ENCODE assay signal across 15 cellular contexts in genomic region chr11:134139303-134139872, GRCh38.
DNase-seq lines count a peak whose midpoint lies in the region; ATAC-seq and TF ChIP-seq lines count a peak whose summit lies in the region.
"Had no signal": no experiment of that assay in that cellular context is flagged by ENCODE, and none has a peak within 500 bp of the region (broad histone marks: within the 10 kb centered on the region; RNA-seq: fewer than 3 reads in every experiment).

No MANE protein-coding gene starts in this region.

- H3K4me1 Mint-ChIP-seq in activated CD8-positive, alpha-beta T cell treated with anti-CD3 and anti-CD28 coated beads, Interleukin-2, amount 10 ng/mL, durations not matched to agents 7 days and 5 days (ENCODE audit: low read depth) = peaks cover 18% of the 10 kb centered on the region

- H3K4me3 ChIP-seq in SK-N-SH (ENCODE audit: low read depth in 2 of 2, low read length in 1 of 2) = peak overlapping the region in 1 of 2 experiments; percentile 18; a peak in 1 of 4 replicates
- peak overlapping the region in 9 of 59 donors; percentile 1 to 25 (median 18) for H3K4me3 ChIP-seq in dorsolateral prefrontal cortex
- H3K4me3 ChIP-seq in muscle layer of colon (ENCODE audit: low read depth in 1 of 2, low read length in 2 of 2) = no peak overlapping the region
- no peak overlapping the region for H3K4me3 ChIP-seq in testis
- H3K4me3 ChIP-seq in foreskin fibroblast (ENCODE audit: low read depth in 1 of 2, low read length in 2 of 2) = no peak overlapping the region
- H3K4me3 ChIP-seq: adrenal gland, lung had no signal

- H3K4me3 Mint-ChIP-seq in activated CD8-positive, alpha-beta T cell treated with anti-CD3 and anti-CD28 coated beads, Interleukin-2, amount 10 ng/mL, durations not matched to agents 7 days and 5 days = no peak overlapping the region
- H3K4me3 Mint-ChIP-seq: dendritic cell treated with granulocyte-macrophage colony-stimulating factor and Interleukin-4, amounts not matched to agents 40 ng/mL and 50 ng/mL, for 4 days; T-cell had no signal

- 78% methylated on average over 12 of the region's 12 CpGs for WGBS in SK-N-SH (ENCODE audit: low lambda C conversion rate)
- WGBS in testis, 2 donors = 46 to 50% methylated on average over 12 of the region's 12 CpGs

- peaks cover 5% of the 10 kb centered on the region for H3F3A ChIP-seq in SK-N-SH (replicated peaks; ENCODE audit: insufficient read depth)

- H3K9me3 Mint-ChIP-seq in activated CD8-positive, alpha-beta T cell treated with anti-CD3 and anti-CD28 coated beads, Interleukin-2, amount 10 ng/mL, durations not matched to agents 7 days and 5 days (ENCODE audit: insufficient read depth) = no peaks in the 10 kb centered on the region
- H3K9me3 Mint-ChIP-seq: T-cell had no signal

- TF ChIP-seq CTCF in SK-N-SH (IDR thresholded peaks at IDR 0.05) = no peak
- TF ChIP-seq CTCF in dorsolateral prefrontal cortex (IDR thresholded peaks at IDR 0.05 in 54 of 56, conservative IDR thresholded peaks at IDR 0.05 in 2 of 56; ENCODE audit: low read depth in 1 of 56, partially characterized antibody in 56 of 56) = no peak
- no peak for TF ChIP-seq CTCF in testis (IDR thresholded peaks at IDR 0.05)
- no peak for TF ChIP-seq CTCF in foreskin fibroblast (IDR thresholded peaks at IDR 0.05; ENCODE audit: low read depth, low read length)

- no peak overlapping the region for H2AFZ ChIP-seq in SK-N-SH (ENCODE audit: low read depth)

- peaks cover 4% of the 10 kb centered on the region for H3K27me3 Mint-ChIP-seq in activated CD8-positive, alpha-beta T cell treated with anti-CD3 and anti-CD28 coated beads, Interleukin-2, amount 10 ng/mL, durations not matched to agents 7 days and 5 days (ENCODE audit: low read depth)
- H3K27me3 Mint-ChIP-seq: dendritic cell treated with granulocyte-macrophage colony-stimulating factor and Interleukin-4, amounts not matched to agents 40 ng/mL and 50 ng/mL, for 4 days; T-cell had no signal

- TF ChIP-seq EP300 in SK-N-SH (IDR thresholded peaks at IDR 0.05; ENCODE audit: borderline replicate concordance in 1 of 2, low read depth in 1 of 2, low read length in 1 of 2) = no peak

- H3K36me3 ChIP-seq in SK-N-SH (replicated peaks in 1 of 2; ENCODE audit: control insufficient read depth in 1 of 2, insufficient read depth in 2 of 2, low read length in 1 of 2) (peaks cover 3 to 18% of the 10 kb centered on the region in 2 experiments), muscle layer of colon (ENCODE audit: insufficient read depth, low read length) (peaks cover 12% of the 10 kb centered on the region), testis (ENCODE audit: low read depth, missing control alignments) (no peaks in the 10 kb centered on the region)

- H3K9me3 ChIP-seq in SK-N-SH = no peaks in the 10 kb centered on the region
- H3K9me3 ChIP-seq in muscle layer of colon (ENCODE audit: low read length) = no peaks in the 10 kb centered on the region
- no peaks in the 10 kb centered on the region for H3K9me3 ChIP-seq in testis
- H3K9me3 ChIP-seq: adrenal gland had no signal

- DNase-seq in SK-N-SH (no peak), dorsolateral prefrontal cortex (no peak), testis (no peak), foreskin fibroblast (no peak), NCI-H2171 treated with DMSO at 0.1 percent for 48 hours (lab: John Stamatoyannopoulos, UW) (no peak)
- DNase-seq in activated CD8-positive, alpha-beta T cell treated with anti-CD3 and anti-CD28 coated beads, Interleukin-2, amount 10 ng/mL, durations not matched to agents 7 days and 5 days = no peak
- DNase-seq: activated T-cell treated with anti-CD3 and anti-CD28 coated beads, Interleukin-2, amount 50 U/mL, for 1 hour; stimulated activated naive CD4-positive, alpha-beta T cell treated with Interleukin-2 at 50 U/mL for 16 hours had no signal

- H3K27ac ChIP-seq in SK-N-SH (ENCODE audit: low read depth in 2 of 2, low read length in 1 of 2) = peak overlapping the region in 1 of 2 experiments; percentile 48; a peak in 2 of 4 replicates
- peak overlapping the region; percentile 8 to 89 (median 78) for H3K27ac ChIP-seq in dorsolateral prefrontal cortex
- peak overlapping the region; percentile 79 for H3K27ac ChIP-seq in muscle layer of colon (ENCODE audit: low read depth, low read length)
- H3K27ac ChIP-seq in testis = peak overlapping the region; percentile 44 to 83
- H3K27ac ChIP-seq: 22Rv1 had no signal

- H3K27me3 ChIP-seq in SK-N-SH (ENCODE audit: insufficient read depth) (no peaks in the 10 kb centered on the region), dorsolateral prefrontal cortex (no peaks in the 10 kb centered on the region), muscle layer of colon (ENCODE audit: control insufficient read depth in 1 of 2, insufficient read depth in 2 of 2, low read length in 2 of 2) (no peaks in the 10 kb centered on the region), testis (no peaks in the 10 kb centered on the region)
- H3K27me3 ChIP-seq: adrenal gland had no signal

- POLR2A ChIA-PET in SK-N-SH (lab: Yijun Ruan, JAX) = interaction anchor here (1.3 kb wide), 1 partner anchor 89 kb away, joined by 3 read pairs; no protein-coding TSS in a partner anchor
- POLR2A ChIA-PET in activated CD8-positive, alpha-beta T cell treated with anti-CD3 and anti-CD28 coated beads, Interleukin-2, amount 10 ng/mL, durations not matched to agents 7 days and 5 days (lab: Charles Lee) = no interaction called here

- H3K79me2 ChIP-seq in SK-N-SH (ENCODE audit: insufficient read depth) = peaks cover 3% of the 10 kb centered on the region; the same call in 1 of the 2 replicates

- CTCF ChIA-PET in SK-N-SH (lab: Yijun Ruan, JAX) = interaction anchor here (0.5 to 5.3 kb wide), 35 partner anchors 9 to 235 kb away, joined by 3 to 82 read pairs (median 4); partner anchors contain the start of genes IGSF9B and JAM3
- CTCF ChIA-PET in activated CD8-positive, alpha-beta T cell treated with anti-CD3 and anti-CD28 coated beads, Interleukin-2, amount 10 ng/mL, durations not matched to agents 7 days and 5 days (lab: Charles Lee) = interaction anchor here (0.9 to 5.3 kb wide), 10 partner anchors 9 to 228 kb away, joined by 3 to 39 read pairs (median 4); no protein-coding TSS in a partner anchor

- no peak for TF ChIP-seq RAD21 in SK-N-SH (IDR thresholded peaks at IDR 0.05; ENCODE audit: low read length)

- TF ChIP-seq POLR2A in testis (IDR thresholded peaks at IDR 0.05) = no peak

- no peaks in the 10 kb centered on the region for H3K9me2 ChIP-seq in SK-N-SH

- H4K20me1 ChIP-seq in SK-N-SH (ENCODE audit: insufficient read depth) = 0 out of 2 replicates have a peak, but pooled peaks cover 2% of the 10 kb centered on the region

- H3K4me1 ChIP-seq in SK-N-SH (ENCODE audit: control insufficient read depth in 1 of 2, insufficient read depth in 2 of 2, low read depth in 1 of 2, low read length in 1 of 2) (no peaks in the 10 kb centered on the region; a peak in 1 of 4 replicates), muscle layer of colon (ENCODE audit: insufficient read depth, low read length) (peaks cover 9% of the 10 kb centered on the region), testis (peaks cover 3% of the 10 kb centered on the region)

- intact Hi-C loops in dorsolateral prefrontal cortex (cut with DNase I) (loop anchor here (1.0 to 2.0 kb wide), 2 partner anchors 89 kb away; no protein-coding TSS in a partner anchor), testis (cut with DNase I; ENCODE audit: low total_unique reads) (loop anchor here (10.0 kb wide), 1 partner anchor 85 kb away; no protein-coding TSS in a partner anchor)

- H3K9ac ChIP-seq in SK-N-SH (no peak overlapping the region), muscle layer of colon (ENCODE audit: low read length) (no peak overlapping the region)

- H3K36me3 Mint-ChIP-seq in activated CD8-positive, alpha-beta T cell treated with anti-CD3 and anti-CD28 coated beads, Interleukin-2, amount 10 ng/mL, durations not matched to agents 7 days and 5 days (ENCODE audit: low read depth) = peaks cover 2% of the 10 kb centered on the region

- H3K27ac Mint-ChIP-seq in activated CD8-positive, alpha-beta T cell treated with anti-CD3 and anti-CD28 coated beads, Interleukin-2, amount 10 ng/mL, durations not matched to agents 7 days and 5 days = no peak overlapping the region
- H3K27ac Mint-ChIP-seq: dendritic cell treated with granulocyte-macrophage colony-stimulating factor and Interleukin-4, amounts not matched to agents 40 ng/mL and 50 ng/mL, for 4 days; T-cell had no signal

- H3K4me2 ChIP-seq in SK-N-SH = no peak overlapping the region

- ATAC-seq in SK-N-SH treated with all-trans-retinoic acid at 6 μM for 48 hours = peak; percentile 60
- no peak for ATAC-seq in activated CD8-positive, alpha-beta T cell treated with anti-CD3 and anti-CD28 coated beads, Interleukin-2, amount 10 ng/mL, durations not matched to agents 7 days and 5 days

TF ChIP-seq in SK-N-SH treated with all-trans-retinoic acid at 6 μM for 48 hours, 23 proteins besides CTCF, POLR2A, EP300 and RAD21:
- TF ChIP-seq ZNF565 (CRISPR knock-in tag; conservative IDR thresholded peaks at IDR 0.05; ENCODE audit: low read depth) = no peak
- no peak for TF ChIP-seq ZFP3 (CRISPR knock-in tag; IDR thresholded peaks at IDR 0.05)

TF ChIP-seq in SK-N-SH, 30 proteins besides CTCF, POLR2A, EP300 and RAD21 (continues in another document):
- TF ChIP-seq MAX (IDR thresholded peaks at IDR 0.05; ENCODE audit: low read depth) (no peak), USF1 (IDR thresholded peaks at IDR 0.05; ENCODE audit: borderline replicate concordance, low read depth) (no peak), FOSL2 (IDR thresholded peaks at IDR 0.05; ENCODE audit: borderline replicate concordance, low read depth) (no peak), USF2 (IDR thresholded peaks at IDR 0.05; ENCODE audit: borderline replicate concordance, low read depth, low read length) (no peak)
